Comparison of ENCODE assay signal across 20 cellular contexts in the genomic region with DNA sequence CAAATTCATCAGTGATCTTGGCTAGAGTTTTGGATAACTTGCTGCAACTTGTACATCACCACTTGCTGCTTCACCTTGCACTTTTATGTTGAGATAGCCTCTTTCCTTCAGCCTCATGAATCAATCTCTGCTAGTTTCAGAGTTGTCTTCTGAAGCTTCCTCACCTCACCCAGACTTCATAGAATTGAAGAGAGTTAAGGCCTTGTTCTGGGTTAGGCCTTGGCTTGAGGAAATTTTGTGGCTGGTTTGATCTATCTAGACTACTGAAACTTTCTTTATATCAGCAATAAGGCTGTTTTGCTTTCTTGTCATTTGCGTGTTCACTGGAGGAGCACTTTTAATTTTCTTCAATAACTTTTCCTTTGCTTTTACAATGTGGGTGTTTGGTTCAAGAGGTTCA. TPM values are rescaled to one million over a fixed set of nuclear protein-coding genes. Genes with fewer than 3 reads are reported as not detected.
DNase-seq lines count a peak whose midpoint lies in the region; ATAC-seq, FAIRE-seq and TF ChIP-seq lines count a peak whose summit lies in the region.
"Had no signal": no experiment of that assay in that cellular context is flagged by ENCODE, and none has a peak within 500 bp of the region (broad histone marks: within the 10 kb centered on the region; RNA-seq: fewer than 3 reads in every experiment).

No MANE protein-coding gene starts in this region.

- H3K27me3 Mint-ChIP-seq in activated CD4-positive, alpha-beta T cell treated with anti-CD3 and anti-CD28 coated beads, Interleukin-2, amount 10 ng/mL, durations not matched to agents 7 days and 5 days, result no peaks in the 10 kb centered on the region
- H3K27me3 Mint-ChIP-seq in CD4-positive, alpha-beta T cell, result no peaks in the 10 kb centered on the region
- H3K27me3 Mint-ChIP-seq in activated naive CD8-positive, alpha-beta T cell treated with anti-CD3 and anti-CD28 coated beads for 36 hours, result no peaks in the 10 kb centered on the region

- H4K20me1 ChIP-seq in keratinocyte (ENCODE audit: control insufficient read depth, extremely low read depth, insufficient read depth, low read length), result no peaks in the 10 kb centered on the region
- H4K20me1 ChIP-seq: BLaER1 treated with 17β-estradiol and CSF1 and Interleukin-3, amounts not matched to agents 10 nM and 100 nM had no signal

- H3K27ac ChIP-seq in CD4-positive, alpha-beta T cell (ENCODE audit: low read depth, low read length), result no peak overlapping the region
- H3K27ac ChIP-seq in keratinocyte (ENCODE audit: control insufficient read depth, insufficient read depth, low read length), result no peak overlapping the region
- H3K27ac ChIP-seq in kidney (ENCODE audit: low read depth in 2 of 2, low read length in 2 of 2), result no peak overlapping the region
- H3K27ac ChIP-seq: BLaER1 treated with 17β-estradiol and CSF1 and Interleukin-3, amounts not matched to agents 10 nM and 100 nM; RWPE1 had no signal

- no peaks in the 10 kb centered on the region for H3K36me3 Mint-ChIP-seq in activated CD4-positive, alpha-beta T cell treated with anti-CD3 and anti-CD28 coated beads, Interleukin-2, amount 10 ng/mL, durations not matched to agents 7 days and 5 days (ENCODE audit: low read depth)
- H3K36me3 Mint-ChIP-seq in CD4-positive, alpha-beta T cell (ENCODE audit: low read depth), result no peaks in the 10 kb centered on the region
- H3K36me3 Mint-ChIP-seq in activated naive CD8-positive, alpha-beta T cell treated with anti-CD3 and anti-CD28 coated beads for 36 hours, result peaks cover 11% of the 10 kb centered on the region

- peak; percentile 22 for DNase-seq in activated CD4-positive, alpha-beta T cell treated with anti-CD3 and anti-CD28 coated beads, Interleukin-2, amount 10 ng/mL, durations not matched to agents 7 days and 5 days
- DNase-seq in activated CD4-positive, alpha-beta T cell treated with anti-CD3 and anti-CD28 coated beads, Interleukin-2, amount 50 U/mL, for 48 hours, result no peak
- DNase-seq in CD4-positive, alpha-beta T cell, result no peak
- no peak for DNase-seq in activated naive CD8-positive, alpha-beta T cell treated with anti-CD3 and anti-CD28 coated beads for 36 hours
- DNase-seq in keratinocyte (ENCODE audit: low read depth, low spot score), result no peak
- DNase-seq in kidney, result no peak
- DNase-seq in SHP77 treated with DMSO at 0.1 percent for 48 hours (lab: John Stamatoyannopoulos, UW), result no peak
- DNase-seq: 8988T, GDM1, KG1, NCI-H1092 treated with DMSO at 0.1 percent for 48 hours, NCI-H1436 treated with DMSO at 0.1 percent for 48 hours, NCI-H1930, NCI-H2227 treated with DMSO at 0.1 percent for 48 hours, NCI-H510A, NCI-H748 treated with DMSO at 0.1 percent for 48 hours, SIG-M5 had no signal

- H3K9me3 Mint-ChIP-seq in activated CD4-positive, alpha-beta T cell treated with anti-CD3 and anti-CD28 coated beads, Interleukin-2, amount 10 ng/mL, durations not matched to agents 7 days and 5 days, result no peaks in the 10 kb centered on the region
- no peaks in the 10 kb centered on the region for H3K9me3 Mint-ChIP-seq in CD4-positive, alpha-beta T cell
- H3K9me3 Mint-ChIP-seq in activated naive CD8-positive, alpha-beta T cell treated with anti-CD3 and anti-CD28 coated beads for 36 hours, result peaks cover 5% of the 10 kb centered on the region

- no peak overlapping the region for H2AFZ ChIP-seq in keratinocyte (ENCODE audit: control insufficient read depth, low read length)

- H3K4me3 ChIP-seq in keratinocyte (ENCODE audit: control insufficient read depth in 2 of 3, extremely low read depth in 1 of 3, insufficient read depth in 2 of 3, low read depth in 1 of 3, low read length in 3 of 3), result no peak overlapping the region
- no peak overlapping the region for H3K4me3 ChIP-seq in kidney (ENCODE audit: low read length in 2 of 2)
- H3K4me3 ChIP-seq: BLaER1 treated with 17β-estradiol and CSF1 and Interleukin-3, amounts not matched to agents 10 nM and 100 nM had no signal

- peaks cover 1 to 4% of the 10 kb centered on the region in 2 experiments for H3K36me3 ChIP-seq in keratinocyte (ENCODE audit: control insufficient read depth in 2 of 2, extremely low read depth in 1 of 2, insufficient read depth in 2 of 2, low read length in 2 of 2)
- no peaks in the 10 kb centered on the region for H3K36me3 ChIP-seq in kidney (ENCODE audit: control insufficient read depth in 1 of 2, insufficient read depth in 2 of 2, low read length in 2 of 2)

- no peak for TF ChIP-seq CTCF in CD4-positive, alpha-beta T cell (IDR thresholded peaks at IDR 0.05)
- TF ChIP-seq CTCF in keratinocyte (optimal IDR thresholded peaks at IDR 0.05 in 1 of 3, IDR thresholded peaks at IDR 0.05 in 1 of 3, conservative IDR thresholded peaks at IDR 0.05 in 1 of 3; ENCODE audit: extremely low read depth in 1 of 3, insufficient read depth in 2 of 3, low read length in 3 of 3), result no peak
- no peak for TF ChIP-seq CTCF in kidney (IDR thresholded peaks at IDR 0.05; ENCODE audit: borderline replicate concordance, extremely low read depth, insufficient read depth)

- peaks cover 3% of the 10 kb centered on the region for H3K4me1 ChIP-seq in keratinocyte (ENCODE audit: control insufficient read depth, extremely low read depth, insufficient read depth, low read length)
- peaks cover 2 to 4% of the 10 kb centered on the region in 2 donors for H3K4me1 ChIP-seq in kidney (ENCODE audit: control insufficient read depth in 1 of 2, insufficient read depth in 1 of 2, low read depth in 1 of 2, low read length in 2 of 2)

- no peak overlapping the region for H3K4me2 ChIP-seq in keratinocyte (ENCODE audit: control insufficient read depth, extremely low read depth, insufficient read depth, low read depth, low read length)
- H3K4me2 ChIP-seq: BLaER1 treated with 17β-estradiol and CSF1 and Interleukin-3, amounts not matched to agents 10 nM and 100 nM had no signal

- H3K79me2 ChIP-seq in keratinocyte (ENCODE audit: control insufficient read depth, insufficient read depth, low read length), result peaks cover 75% of the 10 kb centered on the region

- intact Hi-C loops in CD4-positive, alpha-beta T cell (cut with DNase I, micrococcal nuclease), result no loop called here
- intact Hi-C loops in kidney (cut with DNase I), result no loop called here

- no peaks in the 10 kb centered on the region for H3K9me1 ChIP-seq in keratinocyte (ENCODE audit: control insufficient read depth, extremely low read depth, insufficient read depth, low read length)

- H3K27ac Mint-ChIP-seq in activated CD4-positive, alpha-beta T cell treated with anti-CD3 and anti-CD28 coated beads, Interleukin-2, amount 10 ng/mL, durations not matched to agents 7 days and 5 days, result no peak overlapping the region
- H3K27ac Mint-ChIP-seq in CD4-positive, alpha-beta T cell, result peak overlapping the region; percentile 32
- peak overlapping the region; percentile 17 for H3K27ac Mint-ChIP-seq in activated naive CD8-positive, alpha-beta T cell treated with anti-CD3 and anti-CD28 coated beads for 36 hours

- H3K4me1 Mint-ChIP-seq in activated CD4-positive, alpha-beta T cell treated with anti-CD3 and anti-CD28 coated beads, Interleukin-2, amount 10 ng/mL, durations not matched to agents 7 days and 5 days, result peaks cover 20% of the 10 kb centered on the region
- peaks cover 22% of the 10 kb centered on the region for H3K4me1 Mint-ChIP-seq in CD4-positive, alpha-beta T cell (ENCODE audit: low read depth)
- H3K4me1 Mint-ChIP-seq in activated naive CD8-positive, alpha-beta T cell treated with anti-CD3 and anti-CD28 coated beads for 36 hours, result peaks cover 26% of the 10 kb centered on the region

- FAIRE-seq in keratinocyte (lab: Jason Lieb, UNC) (peak; percentile 80), kidney (lab: Jason Lieb, UNC) (no peak)
- FAIRE-seq: HTR-8/SVneo had no signal

- dilution Hi-C loops in keratinocyte (cut with MboI; ENCODE audit: extremely low pct_ligation_motif_present, low sequenced_read_pairs), result no loop called here

- no peak overlapping the region for H3K4me3 Mint-ChIP-seq in activated CD4-positive, alpha-beta T cell treated with anti-CD3 and anti-CD28 coated beads, Interleukin-2, amount 10 ng/mL, durations not matched to agents 7 days and 5 days
- no peak overlapping the region for H3K4me3 Mint-ChIP-seq in CD4-positive, alpha-beta T cell
- H3K4me3 Mint-ChIP-seq in activated naive CD8-positive, alpha-beta T cell treated with anti-CD3 and anti-CD28 coated beads for 36 hours, result no peak overlapping the region

- ATAC-seq in CD4-positive, alpha-beta T cell (ENCODE audit: poor library complexity), result peak; percentile 69

- no peaks in the 10 kb centered on the region for H3K9me3 ChIP-seq in CD4-positive, alpha-beta T cell (ENCODE audit: control insufficient read depth, low read length)
- no peaks in the 10 kb centered on the region for H3K9me3 ChIP-seq in keratinocyte (ENCODE audit: control insufficient read depth, low read depth, low read length)
- H3K9me3 ChIP-seq in kidney (ENCODE audit: control insufficient read depth in 1 of 2, low read length in 2 of 2), result no peaks in the 10 kb centered on the region

- H3K9ac ChIP-seq in keratinocyte (ENCODE audit: control insufficient read depth, extremely low read depth, insufficient read depth, low read length) (no peak overlapping the region), kidney (ENCODE audit: low read length in 2 of 2) (no peak overlapping the region)
- H3K9ac ChIP-seq: BLaER1 treated with 17β-estradiol and CSF1 and Interleukin-3, amounts not matched to agents 10 nM and 100 nM had no signal

- CTCF ChIA-PET in activated CD4-positive, alpha-beta T cell treated with anti-CD3 and anti-CD28 coated beads, Interleukin-2, amount 10 ng/mL, durations not matched to agents 7 days and 5 days (lab: Charles Lee), result no interaction called here
- CTCF ChIA-PET in CD4-positive, alpha-beta T cell (lab: Charles Lee), result interaction anchor here (1.3 kb wide), 1 partner anchor 20 kb away, joined by 3 read pairs; no protein-coding TSS in a partner anchor

- POLR2A ChIA-PET in activated CD4-positive, alpha-beta T cell treated with anti-CD3 and anti-CD28 coated beads, Interleukin-2, amount 10 ng/mL, durations not matched to agents 7 days and 5 days (lab: Charles Lee), result no interaction called here
- POLR2A ChIA-PET in CD4-positive, alpha-beta T cell (lab: Charles Lee), result interaction anchor here (1.0 kb wide), 1 partner anchor 33 kb away, joined by 4 read pairs; no protein-coding TSS in a partner anchor

- no peaks in the 10 kb centered on the region for H3K27me3 ChIP-seq in CD4-positive, alpha-beta T cell (ENCODE audit: control insufficient read depth, insufficient read depth, low read length)
- no peaks in the 10 kb centered on the region for H3K27me3 ChIP-seq in keratinocyte (ENCODE audit: control insufficient read depth, extremely low read depth, insufficient read depth, low read length)
- H3K27me3 ChIP-seq: BLaER1 treated with 17β-estradiol and CSF1 and Interleukin-3, amounts not matched to agents 10 nM and 100 nM had no signal

RNA-seq across cellular contexts. Expression of gene FER, which starts 12.8 kb away (rescaled TPM):
- 1 to 10 TPM; 4.0 to 5.2 TPM for total RNA-seq in activated CD4-positive, alpha-beta T cell treated with anti-CD3 and anti-CD28 coated beads, Interleukin-2, amount 10 ng/mL, durations not matched to agents 7 days and 5 days
- total RNA-seq in CD4-positive, alpha-beta T cell, result 10 to 100 TPM; 14.2 to 15.9 TPM
- total RNA-seq in activated naive CD8-positive, alpha-beta T cell treated with anti-CD3 and anti-CD28 coated beads for 36 hours, result 1 to 10 TPM; 9.0 to 9.1 TPM
- polyA plus RNA-seq in keratinocyte (10.4 to 17.1 TPM (median 11.2 TPM) in 3 replicates), kidney (ENCODE audit: insufficient read depth, low read depth, low replicate concordance) (2.1 TPM)
- 51.3 TPM for polyA plus RNA-seq in keratinocyte (2011; ENCODE audit: low read depth)
- 5.2 and 12.6 TPM in 2 replicates for polyA plus RNA-seq in keratinocyte (2011; cell fraction: cytosol; rRNA removed)
- 12.5 and 15.2 TPM in 2 replicates for polyA plus RNA-seq in keratinocyte (2011; cell fraction: nucleus; rRNA removed)
- 6.8 and 10.5 TPM in 2 replicates for polyA plus RNA-seq in keratinocyte (2012; ENCODE audit: low replicate concordance)
- 8.8 to 84.6 TPM (median 25.5 TPM) in 3 replicates for polyA minus RNA-seq in keratinocyte
- polyA minus RNA-seq in keratinocyte (2011; cell fraction: cytosol; rRNA and poly(A)+ RNA removed), result 23.8 TPM
- 36.3 and 88.0 TPM in 2 replicates for polyA minus RNA-seq in keratinocyte (2011; cell fraction: nucleus; rRNA and poly(A)+ RNA removed)
- total RNA-seq in kidney, result 38.2 TPM
